10 cellular contexts compared by ENCODE assay signal in genomic region chr4:125522992-125523391, GRCh38.
"Had no signal": no experiment of that assay in that cellular context is flagged by ENCODE, and none has a peak within 500 bp of the region (broad histone marks: within the 10 kb centered on the region; RNA-seq: fewer than 3 reads in every experiment).

No MANE protein-coding gene starts in this region.

- ATAC-seq: activated naive CD4-positive, alpha-beta T cell treated with anti-CD3 and anti-CD28 coated beads, Interleukin-2, amount 50 U/mL, for 72 hours; effector memory CD8-positive, alpha-beta T cell; natural killer cell; upper lobe of right lung had no signal

- H3K4me3 ChIP-seq: upper lobe of right lung had no signal

- H3K36me3 ChIP-seq: upper lobe of right lung had no signal

- DNase-seq: activated T-cell treated with anti-CD3 and anti-CD28 coated beads, Interleukin-2, amount 50 U/mL, for 1 hour; amniotic stem cell; effector memory CD8-positive, alpha-beta T cell; hippocampal formation; mammary epithelial cell; natural killer cell; stimulated activated CD4-positive, alpha-beta T cell treated with anti-CD3 and anti-CD28 coated beads, Interleukin-2, amount 100 ng/mL, for 48 hours; stimulated activated naive CD4-positive, alpha-beta T cell treated with Interleukin-2 at 50 U/mL for 16 hours; upper lobe of right lung had no signal

- H3K27ac ChIP-seq: upper lobe of right lung had no signal

- H3K27me3 ChIP-seq: upper lobe of right lung had no signal

- H3K9me3 ChIP-seq: upper lobe of right lung had no signal

- H3K4me1 ChIP-seq: upper lobe of right lung had no signal
